2 cellular contexts compared by ENCODE assay signal in genomic region chr1:119605080-119605479, GRCh38.
TF ChIP-seq lines count a peak whose summit lies in the region.
"Not testable (repeated sequence)": the region's sequence is repeated elsewhere in the genome, so short reads cannot be mapped to it uniquely, and the experiment has no call there.

No MANE protein-coding gene starts in this region.

TF ChIP-seq in IMR-90, 13 proteins besides CTCF, POLR2A, EP300 and RAD21:
- 0 out of 2 replicates have a peak, but pooled peaks have one; percentile 9 for TF ChIP-seq FOS (IDR thresholded peaks at IDR 0.05; ENCODE audit: low read depth, low read length)

TF ChIP-seq in K562, 482 proteins besides CTCF, POLR2A, EP300 and RAD21:
- TF ChIP-seq FOSL1 (tag; conservative IDR thresholded peaks at IDR 0.05) (0 out of 2 replicates have a peak, but pooled peaks have one; percentile 12), ATF3 (IDR thresholded peaks at IDR 0.05) (peak; percentile 40; the same call in 1 of the 2 replicates), PKNOX1 (IDR thresholded peaks at IDR 0.05) (peak; percentile 30; the same call in 1 of the 2 replicates)
- TF ChIP-seq ATF3 (CRISPR knock-in tag; conservative IDR thresholded peaks at IDR 0.05): not testable (repeated sequence)
